Comparison of ENCODE assay signal across 21 cellular contexts in the genomic region with DNA sequence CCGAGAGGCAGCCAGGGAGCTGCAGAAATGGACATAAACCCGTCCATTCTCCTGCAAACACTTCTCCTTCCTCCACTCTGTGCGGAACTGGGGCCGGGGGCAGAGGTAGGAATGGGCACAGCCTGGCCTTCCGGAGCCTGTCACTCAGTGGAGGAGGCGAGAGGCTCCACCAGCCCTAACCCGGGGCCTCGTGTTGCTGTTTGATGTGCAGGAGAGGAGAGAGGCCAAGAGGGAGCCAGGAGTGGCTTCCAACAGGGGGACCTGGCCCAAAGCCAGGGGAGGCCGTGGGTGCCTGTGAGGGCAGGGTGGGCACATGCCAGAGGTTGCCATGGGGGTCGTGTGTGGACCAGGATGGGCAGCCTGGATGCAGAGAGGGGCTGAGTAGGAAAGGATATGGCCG.
"Had no signal": no experiment of that assay in that cellular context is flagged by ENCODE, and none has a peak within 500 bp of the region (broad histone marks: within the 10 kb centered on the region; RNA-seq: fewer than 3 reads in every experiment).

No MANE protein-coding gene starts in this region.

- H3K4me2 ChIP-seq: hepatocyte, smooth muscle cell had no signal

- H2AFZ ChIP-seq: hepatocyte had no signal

- H3K9me3 ChIP-seq: mucosa of descending colon, pancreas, suprapubic skin, transverse colon, vagina had no signal

- H3K4me1 ChIP-seq: pancreas, suprapubic skin, transverse colon, vagina had no signal

- ATAC-seq: effector memory CD8-positive, alpha-beta T cell; left lobe of liver; mucosa of descending colon; naive thymus-derived CD4-positive, alpha-beta T cell; pancreas; sciatic nerve; stimulated activated naive CD8-positive, alpha-beta T cell treated with anti-CD3 and anti-CD28 coated beads, Interleukin-15, amount 100 ng/mL, for 72 hours had no signal

- H3K4me3 ChIP-seq: hepatocyte, mucosa of descending colon, pancreas, smooth muscle cell, suprapubic skin, transverse colon, vagina had no signal

- H3K27me3 ChIP-seq: hepatocyte, pancreas had no signal

- DNase-seq: cortex of kidney; effector memory CD8-positive, alpha-beta T cell; kidney; mesenchymal stem cell; mucosa of descending colon; naive thymus-derived CD4-positive, alpha-beta T cell; occipital lobe; stimulated activated CD4-positive, alpha-beta T cell treated with anti-CD3 and anti-CD28 coated beads, Interleukin-12 subunit alpha, Interleukin-12 subunit beta, amount 100 ng/mL, for 4 hours; stimulated activated CD4-positive, alpha-beta T cell treated with anti-CD3 and anti-CD28 coated beads, Interleukin-1b, Interleukin-23, amount 100 ng/mL, for 48 hours; stimulated activated CD4-positive, alpha-beta T cell treated with anti-CD3 and anti-CD28 coated beads, Interleukin-4, amount 100 ng/mL, for 1 hour; stimulated activated CD8-positive, alpha-beta memory T cell treated with anti-CD3 and anti-CD28 coated beads, Interleukin-4, amount 100 ng/mL, for 48 hours; stimulated activated naive CD4-positive, alpha-beta T cell; stimulated activated naive CD8-positive, alpha-beta T cell treated with anti-CD3 and anti-CD28 coated beads, Interleukin-15, amount 100 ng/mL, for 72 hours; transverse colon had no signal

- H3K27ac ChIP-seq: hepatocyte, pancreas, suprapubic skin, transverse colon, vagina had no signal

- H3K36me3 ChIP-seq: pancreas, suprapubic skin, transverse colon, vagina had no signal
